16 cellular contexts compared by ENCODE assay signal in the genomic region with DNA sequence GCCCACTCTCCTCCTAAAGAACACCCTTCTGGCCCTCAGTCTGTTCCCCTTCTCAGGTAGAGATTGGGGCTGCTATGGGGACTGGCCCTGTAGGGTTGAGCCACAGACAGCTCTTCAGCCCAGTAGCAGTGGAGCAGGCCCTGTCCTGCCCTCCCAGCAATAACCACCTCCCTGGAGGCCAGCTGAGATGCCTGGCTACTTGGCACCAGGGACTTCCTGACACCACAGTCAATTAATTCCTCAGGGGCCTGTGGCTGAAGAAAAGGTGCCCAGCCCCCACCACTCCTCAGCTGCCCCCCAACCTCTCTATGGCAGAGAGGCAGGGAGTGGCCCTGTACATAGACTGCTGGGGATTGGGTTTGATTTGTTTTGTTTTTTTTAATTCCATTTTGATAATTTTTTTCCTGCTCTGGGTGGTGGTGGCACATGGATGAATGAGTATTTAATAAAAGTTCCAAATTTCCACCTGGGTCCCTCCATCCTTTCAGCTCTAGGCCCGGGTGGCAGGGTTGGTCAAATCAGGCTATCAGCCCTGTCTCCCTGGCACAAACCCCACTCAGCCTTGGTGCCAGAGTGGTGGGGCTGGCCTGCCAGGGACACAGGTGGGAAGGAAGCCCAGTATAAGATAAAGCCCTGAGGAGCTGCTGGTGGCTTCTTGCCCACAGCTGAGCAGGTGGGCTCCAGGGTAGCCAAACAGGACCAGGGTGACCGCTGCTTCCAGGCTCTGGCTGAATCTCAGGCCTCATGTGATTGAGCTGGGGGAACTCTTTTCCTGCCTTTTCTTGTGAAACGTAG.
"Had no signal": no experiment of that assay in that cellular context is flagged by ENCODE, and none has a peak within 500 bp of the region (broad histone marks: within the 10 kb centered on the region; RNA-seq: fewer than 3 reads in every experiment).

No MANE protein-coding gene starts in this region.

- H3K27ac ChIP-seq: body of pancreas, dorsolateral prefrontal cortex, lower lobe of right lung, suprapubic skin had no signal

- ATAC-seq: activated T-cell treated with anti-CD3 and anti-CD28 coated beads, Interleukin-2, amount 50 U/mL, for 72 hours; body of pancreas; lower lobe of right lung; right cardiac atrium; stimulated activated naive CD8-positive, alpha-beta T cell treated with anti-CD3 and anti-CD28 coated beads, Interleukin-15, Interleukin-2, amounts not matched to agents 100 U/mL and 50 U/mL, for 24 hours had no signal

- DNase-seq: activated CD4-positive, alpha-beta memory T cell treated with anti-CD3 and anti-CD28 coated beads for 36 hours; activated CD4-positive, CD25-positive, alpha-beta regulatory T cell treated with anti-CD3 and anti-CD28 coated beads, Interleukin-2, amount 50 U/mL, for 72 hours; activated CD8-positive, alpha-beta memory T cell treated with anti-CD3 and anti-CD28 coated beads, Interleukin-2, amount 50 U/mL, for 4 hours; activated naive CD4-positive, alpha-beta T cell treated with Interleukin-2 at 50 U/mL for 16 hours; activated T-cell treated with anti-CD3 and anti-CD28 coated beads, Interleukin-2, amount 50 U/mL, for 72 hours; body of pancreas; hippocampal formation; lower lobe of right lung; naive B cell; posterior cingulate gyrus; right cardiac atrium; spleen; stimulated activated CD4-positive, alpha-beta T cell treated with anti-CD3 and anti-CD28 coated beads, Interleukin-1b, Interleukin-23, amount 100 ng/mL, for 48 hours; stimulated activated naive CD8-positive, alpha-beta T cell treated with anti-CD3 and anti-CD28 coated beads, Interleukin-15, Interleukin-2, amounts not matched to agents 100 U/mL and 50 U/mL, for 24 hours had no signal

- H3K4me3 ChIP-seq: body of pancreas, dorsolateral prefrontal cortex, lower lobe of right lung, spleen, suprapubic skin had no signal

- H3K27me3 ChIP-seq: body of pancreas, dorsolateral prefrontal cortex, spleen, suprapubic skin had no signal

- H3K9me3 ChIP-seq: body of pancreas, lower lobe of right lung, spleen, suprapubic skin had no signal
